In genomic region chr16:75120253-75120652, GRCh38 we compare ENCODE assay signal across 20 cellular contexts. TPM values are rescaled to one million over a fixed set of nuclear protein-coding genes. Genes with fewer than 3 reads are reported as not detected.
A peak's percentile ranks its signal among the peaks of the same experiment; 100 is the strongest.
DNase-seq lines count a peak whose midpoint lies in the region; ATAC-seq, FAIRE-seq and TF ChIP-seq lines count a peak whose summit lies in the region.
"Had no signal": no experiment of that assay in that cellular context is flagged by ENCODE, and none has a peak within 500 bp of the region (broad histone marks: within the 10 kb centered on the region; RNA-seq: fewer than 3 reads in every experiment).

No MANE protein-coding gene starts in this region.

- no peak overlapping the region for H3K23ac ChIP-seq in H1 (ENCODE audit: insufficient read length)

- no peak overlapping the region for H2BK20ac ChIP-seq in H1 (ENCODE audit: low read length)

- no peak overlapping the region for H4K5ac ChIP-seq in H1 (ENCODE audit: insufficient read length, low read depth, low read length)

- CTCF ChIA-PET in Caco-2 (lab: Charles Lee), result interaction anchor here (1.3 kb wide), 1 partner anchor 9 kb away, joined by 4 read pairs; no protein-coding TSS in a partner anchor
- CTCF ChIA-PET in H1 (lab: Charles Lee; ENCODE audit: partially characterized antibody), result interaction anchor here (0.7 to 16.3 kb wide), 6 partner anchors 9 to 125 kb away, joined by 3 to 171 read pairs (median 4); partner anchors contain the start of gene ZNRF1

- peaks cover under 1% of the 10 kb centered on the region; the same call in 1 of the 2 replicates for H3K79me1 ChIP-seq in H1 (ENCODE audit: low read depth, low read length)

- H3K4me3 Mint-ChIP-seq in Caco-2 (ENCODE audit: unreplicated experiment), result peak overlapping the region; percentile 66
- H3K4me3 Mint-ChIP-seq: CD4-positive, CD25-positive, alpha-beta regulatory T cell had no signal

- no peaks in the 10 kb centered on the region for H3K27me3 Mint-ChIP-seq in Caco-2 (ENCODE audit: insufficient read depth, unreplicated experiment)
- H3K27me3 Mint-ChIP-seq: CD4-positive, CD25-positive, alpha-beta regulatory T cell had no signal

- H3K4ac ChIP-seq in H1 (replicated peaks; ENCODE audit: insufficient read length, low read depth, low read length), result no peak overlapping the region

- no peaks in the 10 kb centered on the region for H3K23me2 ChIP-seq in H1 (ENCODE audit: low read depth, low read length)

- no peak overlapping the region; the same call in 1 of the 2 replicates for H2AFZ ChIP-seq in H1 (ENCODE audit: low read length)

- no peak overlapping the region for H3K14ac ChIP-seq in H1 (ENCODE audit: insufficient read length)

- H4K20me1 ChIP-seq in H1 (replicated peaks in 1 of 2; ENCODE audit: control insufficient read depth in 1 of 2, insufficient read depth in 2 of 2, low read length in 2 of 2), result no peaks in the 10 kb centered on the region
- H4K20me1 ChIP-seq: BLaER1 treated with 17β-estradiol and CSF1 and Interleukin-3, amounts not matched to agents 10 nM and 100 nM had no signal

- no peak for TF ChIP-seq CTCF in Caco-2 (IDR thresholded peaks at IDR 0.05; ENCODE audit: insufficient read depth in 1 of 2, low read depth in 1 of 2, low read length in 1 of 2, severe bottlenecking in 1 of 2, unreplicated experiment in 1 of 2)
- no peak for TF ChIP-seq CTCF in H1 (IDR thresholded peaks at IDR 0.05; ENCODE audit: control extremely low read depth in 1 of 3, insufficient read depth in 1 of 3, low read depth in 1 of 3, low read length in 3 of 3)
- no peak for TF ChIP-seq CTCF in right lobe of liver (IDR thresholded peaks at IDR 0.05)

- peak overlapping the region; percentile 85; the same call in 1 of the 2 replicates for H2BK12ac ChIP-seq in H1 (ENCODE audit: low read depth, low read length)

- peaks cover 27% of the 10 kb centered on the region for H3K36me3 Mint-ChIP-seq in Caco-2 (ENCODE audit: insufficient read depth, unreplicated experiment)
- H3K36me3 Mint-ChIP-seq: CD4-positive, CD25-positive, alpha-beta regulatory T cell had no signal

- no peaks in the 10 kb centered on the region; a peak in 1 of 4 replicates for H3K79me2 ChIP-seq in H1 (ENCODE audit: control insufficient read depth in 1 of 2, insufficient read depth in 2 of 2, low read length in 2 of 2)

- POLR2A ChIA-PET in Caco-2 (lab: Charles Lee) (no interaction called here), H1 (lab: Charles Lee; ENCODE audit: partially characterized antibody) (interaction anchor here (0.8 to 5.7 kb wide), 7 partner anchors 9 to 255 kb away, joined by 3 to 37 read pairs (median 4); partner anchors contain the start of gene ZNRF1)

- H2BK15ac ChIP-seq in H1 (ENCODE audit: low read length), result no peak overlapping the region

- H3K56ac ChIP-seq in H1 (replicated peaks; ENCODE audit: insufficient read length, low read depth, low read length), result no peak overlapping the region

- H3K9me3 ChIP-seq in Caco-2 (peaks cover 26% of the 10 kb centered on the region), HUES6 (ENCODE audit: control insufficient read depth, insufficient read depth, low read depth, low read length) (peaks cover 15% of the 10 kb centered on the region), H1 (ENCODE audit: insufficient read depth in 2 of 2, low read depth in 1 of 2, low read length in 1 of 2) (no peaks in the 10 kb centered on the region), right lobe of liver (peaks cover 0 to 4% (median 0%) of the 10 kb centered on the region in 4 donors)

- BruUV-seq in Caco-2 (replicated peaks; lab: Mats Ljungman, UMichigan), result no TSS peak

- TF ChIP-seq RAD21 in H1 (IDR thresholded peaks at IDR 0.05 in 1 of 2, conservative IDR thresholded peaks at IDR 0.05 in 1 of 2; ENCODE audit: low read depth in 2 of 2, low read length in 2 of 2), result no peak

- H3K27ac Mint-ChIP-seq in Caco-2 (ENCODE audit: unreplicated experiment), result peak overlapping the region; percentile 67
- H3K27ac Mint-ChIP-seq: CD4-positive, CD25-positive, alpha-beta regulatory T cell had no signal

- H3K36me3 ChIP-seq in Caco-2 (ENCODE audit: control insufficient read depth, insufficient read depth, low read length) (peaks cover 1% of the 10 kb centered on the region), HUES6 (ENCODE audit: control insufficient read depth, insufficient read depth, low read length) (no peaks in the 10 kb centered on the region), H1 (ENCODE audit: control insufficient read depth in 2 of 4, insufficient read depth in 4 of 4, low read length in 3 of 4) (no peaks in the 10 kb centered on the region), right lobe of liver (no peaks in the 10 kb centered on the region)
- H3K36me3 ChIP-seq: BLaER1 treated with 17β-estradiol and CSF1 and Interleukin-3, amounts not matched to agents 10 nM and 100 nM had no signal

- peak overlapping the region in 1 of 2 experiments; percentile 33; a peak in 1 of 4 replicates for H3K4me2 ChIP-seq in H1 (ENCODE audit: insufficient read depth in 1 of 2, low read depth in 2 of 2, low read length in 2 of 2)
- H3K4me2 ChIP-seq: BLaER1 treated with 17β-estradiol and CSF1 and Interleukin-3, amounts not matched to agents 10 nM and 100 nM had no signal

- peaks cover 25% of the 10 kb centered on the region for H3K4me1 Mint-ChIP-seq in Caco-2 (ENCODE audit: low read depth, unreplicated experiment)

- H3K27ac ChIP-seq in HUES6 (ENCODE audit: low read depth, low read length), result peak overlapping the region; percentile 37; the same call in 1 of the 2 replicates
- peak overlapping the region; percentile 19; the same call in 1 of the 2 replicates for H3K27ac ChIP-seq in H1 (ENCODE audit: low read depth, low read length)
- H3K27ac ChIP-seq in right lobe of liver, result peak overlapping the region; percentile 48 to 90 (median 81)
- H3K27ac ChIP-seq: BLaER1 treated with 17β-estradiol and CSF1 and Interleukin-3, amounts not matched to agents 10 nM and 100 nM; HL-60 had no signal

- H2AK5ac ChIP-seq in H1 (ENCODE audit: low read depth, low read length), result peak overlapping the region; percentile 98; the same call in 1 of the 2 replicates

- no peak for TF ChIP-seq EP300 in H1 (IDR thresholded peaks at IDR 0.05; ENCODE audit: borderline replicate concordance in 1 of 2, low read depth in 2 of 2, low read length in 2 of 2)

- H4K91ac ChIP-seq in H1 (replicated peaks; ENCODE audit: insufficient read length, low read length), result no peak overlapping the region

- H4K8ac ChIP-seq in H1 (ENCODE audit: extremely low read depth, insufficient read depth, low read length), result no peak overlapping the region

- 0 out of 2 replicates have a peak overlapping the region, but pooled peaks have one; percentile 85 for H2BK5ac ChIP-seq in H1 (ENCODE audit: low read depth, low read length)

- H3K4me3 ChIP-seq in Caco-2 (ENCODE audit: low read depth, low read length) (peak overlapping the region; percentile 40), HUES6 (ENCODE audit: low read depth, low read length) (no peak overlapping the region), H1 (ENCODE audit: extremely low read depth in 1 of 4, insufficient read depth in 2 of 4, low read depth in 3 of 4, low read length in 4 of 4) (peak overlapping the region in 1 of 4 experiments; percentile 40; a peak in 2 of 8 replicates), right lobe of liver (peak overlapping the region; percentile 33 to 62 (median 51))
- H3K4me3 ChIP-seq: BLaER1 treated with 17β-estradiol and CSF1 and Interleukin-3, amounts not matched to agents 10 nM and 100 nM had no signal

- peaks cover 37% of the 10 kb centered on the region for H3K4me1 ChIP-seq in Caco-2
- H3K4me1 ChIP-seq in HUES6 (ENCODE audit: control insufficient read depth, insufficient read depth, low read length), result peaks cover 20% of the 10 kb centered on the region
- H3K4me1 ChIP-seq in H1 (replicated peaks in 1 of 4; ENCODE audit: control insufficient read depth in 3 of 4, insufficient read depth in 4 of 4, low read length in 3 of 4), result peaks cover 6 to 13% (median 9%) of the 10 kb centered on the region in 4 experiments
- peaks cover 0 to 19% (median 0%) of the 10 kb centered on the region in 4 donors for H3K4me1 ChIP-seq in right lobe of liver

- 35% methylated on average over 4 of the region's 4 CpGs; no CpG with 5 or more reads in 1 of the 2 experiments for WGBS in H1 (ENCODE audit: extremely low coverage in 1 of 2, insufficient coverage in 1 of 2, insufficient read length in 1 of 2, insufficient replicate concordance in 2 of 2, low coverage in 1 of 2, low lambda C conversion rate in 2 of 2, missing lambda C conversion rate in 1 of 2), 2 experiments
- 19% methylated on average over 4 of the region's 4 CpGs for WGBS in right lobe of liver (ENCODE audit: insufficient coverage, low coverage, low lambda C conversion rate, missing lambda C conversion rate)

- intact Hi-C loops in Caco-2 (cut with micrococcal nuclease; ENCODE audit: unreplicated experiment) (no loop called here), right lobe of liver (cut with DNase I) (no loop called here)

- TF ChIP-seq POLR2A in H1 (IDR thresholded peaks at IDR 0.05; ENCODE audit: control extremely low read depth in 1 of 2, low read depth in 2 of 2, low read length in 2 of 2) (no peak), right lobe of liver (IDR thresholded peaks at IDR 0.05) (no peak)

- FAIRE-seq in H1 (lab: Jason Lieb, UNC) (no peak), urothelium cell line (lab: Jason Lieb, UNC) (no peak)
- FAIRE-seq: G401.6, GM12891 had no signal

- peaks cover 17% of the 10 kb centered on the region for H3K9me3 Mint-ChIP-seq in Caco-2 (ENCODE audit: unreplicated experiment)

- ATAC-seq in right lobe of liver (peak; percentile 26 to 58 (median 37)), GM21529 (IDR thresholded peaks at IDR 0.05; ENCODE audit: unreplicated experiment) (no peak), HG02981 (IDR thresholded peaks at IDR 0.05; ENCODE audit: unreplicated experiment) (no peak)

- H2BK120ac ChIP-seq in H1 (replicated peaks; ENCODE audit: low read depth, low read length), result no peak overlapping the region

- no peak for DNase-seq in Caco-2
- DNase-seq in H1 (ENCODE audit: low read depth in 1 of 2, low spot score in 2 of 2), result no peak
- DNase-seq in right lobe of liver, result no peak
- DNase-seq in stimulated activated naive CD4-positive, alpha-beta T cell treated with Interleukin-2 at 50 U/mL for 16 hours (lab: John Stamatoyannopoulos, UW), result no peak
- DNase-seq in urothelium cell line (ENCODE audit: low spot score), result no peak
- DNase-seq: 8988T; ACHN; CD4-positive, CD25-positive, alpha-beta regulatory T cell; DMS79; GOT3; HCEC 1CT; IMR-90; KG1 had no signal

- H3K27me3 ChIP-seq in Caco-2 (replicated peaks; ENCODE audit: control insufficient read depth, insufficient read depth, low read length) (no peaks in the 10 kb centered on the region), HUES6 (ENCODE audit: control insufficient read depth, insufficient read depth, low read length) (no peaks in the 10 kb centered on the region), H1 (replicated peaks in 1 of 4; ENCODE audit: control insufficient read depth in 3 of 4, extremely low read depth in 1 of 4, insufficient read depth in 3 of 4, low read length in 3 of 4) (no peaks in the 10 kb centered on the region), right lobe of liver (no peaks in the 10 kb centered on the region)
- H3K27me3 ChIP-seq: BLaER1 treated with 17β-estradiol and CSF1 and Interleukin-3, amounts not matched to agents 10 nM and 100 nM had no signal

- H3K9ac ChIP-seq in HUES6 (ENCODE audit: low read length) (no peak overlapping the region), H1 (replicated peaks in 1 of 4; ENCODE audit: extremely low read depth in 1 of 4, low read depth in 3 of 4, low read length in 3 of 4) (0 out of 7 replicates have a peak overlapping the region, but pooled peaks of 2 of the 4 experiments have one; percentile 2 to 24)
- H3K9ac ChIP-seq: BLaER1 treated with 17β-estradiol and CSF1 and Interleukin-3, amounts not matched to agents 10 nM and 100 nM had no signal

- no peak overlapping the region; the same call in 1 of the 2 replicates for H3K18ac ChIP-seq in H1 (ENCODE audit: extremely low read depth, low read length)

RNA-seq across cellular contexts. Expression of gene LDHD, which starts 3.7 kb away (rescaled TPM):
- 4.1 and 4.5 TPM in 2 replicates for total RNA-seq in Caco-2 (2022)
- 14.7 and 14.9 TPM in 2 replicates for total RNA-seq in H1 (2021; fragmentation: NEBNext Ultra II Directional; extraction: Animal tissue kit (Norgen Biotek cat#: 25700))
- polyA plus RNA-seq in H1 (2011; rRNA removed), result 18.2 and 43.1 TPM in 2 replicates
- 35.2 TPM for polyA plus RNA-seq in H1 (2011; cell fraction: cytosol; rRNA removed)
- 71.5 TPM for polyA plus RNA-seq in H1 (2011; cell fraction: nucleus; rRNA removed)
- 7.7 to 14.3 TPM (median 11.1 TPM) in 4 replicates for polyA plus RNA-seq in H1 (2012, experiment 1 of 2)
- 8.7 TPM for polyA plus RNA-seq in H1 (2012, experiment 2 of 2)
- 1.8 TPM for polyA plus RNA-seq in H1 (2013, experiment 1 of 2)
- 1.2 TPM for polyA plus RNA-seq in H1 (2013, experiment 2 of 2)
- 6.8 and 8.6 TPM in 2 replicates for polyA minus RNA-seq in H1 (2011; rRNA and poly(A)+ RNA removed)
- polyA minus RNA-seq in H1 (2011; cell fraction: cytosol; rRNA and poly(A)+ RNA removed), result 18.0 TPM
- 38.5 TPM for polyA minus RNA-seq in H1 (2011; cell fraction: nucleus; rRNA and poly(A)+ RNA removed)
- 10 to 100 TPM; 62.9 to 98.5 (median 90.2) TPM for total RNA-seq in right lobe of liver
- total RNA-seq: CD4-positive, CD25-positive, alpha-beta regulatory T cell had no signal

RNA-seq across cellular contexts. Expression of gene ZFP1, which starts 28.1 kb away (rescaled TPM):
- total RNA-seq in Caco-2 (2022) (11.4 and 14.2 TPM in 2 replicates), right lobe of liver (10 to 100 TPM in 3 of 6 experiments, 1 to 10 TPM in 3; 3.7 to 18.6 (median 9.3) TPM)
- total RNA-seq in H1 (2021; fragmentation: NEBNext Ultra II Directional; extraction: Animal tissue kit (Norgen Biotek cat#: 25700)), result 11.2 and 12.2 TPM in 2 replicates
- 2.2 and 4.0 TPM in 2 replicates for polyA plus RNA-seq in H1 (2011; rRNA removed)
- 4.0 TPM for polyA plus RNA-seq in H1 (2011; cell fraction: cytosol; rRNA removed)
- polyA plus RNA-seq in H1 (2011; cell fraction: nucleus; rRNA removed), result 4.3 TPM
- polyA plus RNA-seq in H1 (2012, experiment 1 of 2), result 5.4 to 6.7 TPM (median 5.6 TPM) in 4 replicates
- polyA plus RNA-seq in H1 (2012, experiment 2 of 2), result 0.64 TPM
- 5.5 TPM for polyA plus RNA-seq in H1 (2013, experiment 1 of 2)
- 5.5 TPM for polyA plus RNA-seq in H1 (2013, experiment 2 of 2)
- polyA minus RNA-seq in H1 (2011; rRNA and poly(A)+ RNA removed), result 9.4 and 15.2 TPM in 2 replicates
- polyA minus RNA-seq in H1 (2011; cell fraction: cytosol; rRNA and poly(A)+ RNA removed), result 12.6 TPM
- polyA minus RNA-seq in H1 (2011; cell fraction: nucleus; rRNA and poly(A)+ RNA removed), result 19.2 TPM

Comparison
In these comparisons a context has a peak if more than half of its experiments do, and no peak if none do; other contexts are left out.
1. H3K27ac ChIP-seq: peak in every context shown above with its lines; median percentile 81 in right lobe of liver; 37 in HUES6; 19 in H1.
2. ATAC-seq: peak in right lobe of liver (4 of 4); none in GM21529 (single experiment) and HG02981 (single experiment).